Comparison of ENCODE assay signal across 1 cellular context in genomic region chr1:221891708-221892107, GRCh38.
TF ChIP-seq lines count a peak whose summit lies in the region.

No MANE protein-coding gene starts in this region.

TF ChIP-seq in IMR-90, 13 proteins besides CTCF, POLR2A, EP300 and RAD21 (continued from another document):
- TF ChIP-seq, protein P1, sequence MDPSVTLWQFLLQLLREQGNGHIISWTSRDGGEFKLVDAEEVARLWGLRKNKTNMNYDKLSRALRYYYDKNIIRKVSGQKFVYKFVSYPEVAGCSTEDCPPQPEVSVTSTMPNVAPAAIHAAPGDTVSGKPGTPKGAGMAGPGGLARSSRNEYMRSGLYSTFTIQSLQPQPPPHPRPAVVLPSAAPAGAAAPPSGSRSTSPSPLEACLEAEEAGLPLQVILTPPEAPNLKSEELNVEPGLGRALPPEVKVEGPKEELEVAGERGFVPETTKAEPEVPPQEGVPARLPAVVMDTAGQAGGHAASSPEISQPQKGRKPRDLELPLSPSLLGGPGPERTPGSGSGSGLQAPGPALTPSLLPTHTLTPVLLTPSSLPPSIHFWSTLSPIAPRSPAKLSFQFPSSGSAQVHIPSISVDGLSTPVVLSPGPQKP (IDR thresholded peaks at IDR 0.05; ENCODE audit: borderline replicate concordance, low read depth, low read length) = no peak
- TF ChIP-seq SMC3 (IDR thresholded peaks at IDR 0.05; ENCODE audit: low read depth, low read length) (no peak), RFX5 (IDR thresholded peaks at IDR 0.05; ENCODE audit: low read depth, low read length) (no peak), MAFK (IDR thresholded peaks at IDR 0.05; ENCODE audit: low read depth, low read length) (no peak), BHLHE40 (IDR thresholded peaks at IDR 0.05; ENCODE audit: low read depth, low read length) (no peak), MAZ (IDR thresholded peaks at IDR 0.05; ENCODE audit: borderline replicate concordance, low read depth, low read length) (no peak)
TF ChIP-seq in IMR-90: peak in this region for 0.
